Comparison of ENCODE assay signal across 10 cellular contexts in genomic region chr2:204049635-204050034, GRCh38.
A peak's percentile ranks its signal among the peaks of the same experiment; 100 is the strongest.
DNase-seq lines count a peak whose midpoint lies in the region; ATAC-seq and TF ChIP-seq lines count a peak whose summit lies in the region.
"Had no signal": no experiment of that assay in that cellular context is flagged by ENCODE, and none has a peak within 500 bp of the region (broad histone marks: within the 10 kb centered on the region; RNA-seq: fewer than 3 reads in every experiment).

No MANE protein-coding gene starts in this region.

- no peaks in the 10 kb centered on the region for H3K9me3 ChIP-seq in vagina

- POLR2A ChIA-PET in T-cell (lab: Charles Lee) = interaction anchor here in 1 of 2 donors (0.6 kb wide), 1 partner anchor 303 kb away, joined by 4 read pairs; no protein-coding TSS in a partner anchor

- no peak overlapping the region for H3K27ac ChIP-seq in vagina

- H3K4me3 Mint-ChIP-seq in central memory CD8-positive, alpha-beta T cell = no peak overlapping the region
- H3K4me3 Mint-ChIP-seq in T-cell = no peak overlapping the region

- H3K27me3 ChIP-seq in vagina = no peaks in the 10 kb centered on the region

- no peak for TF ChIP-seq POLR2A in vagina (IDR thresholded peaks at IDR 0.05)

- peaks cover 26% of the 10 kb centered on the region for H3K4me1 Mint-ChIP-seq in central memory CD8-positive, alpha-beta T cell
- H3K4me1 Mint-ChIP-seq in T-cell = peaks cover 6 to 21% (median 16%) of the 10 kb centered on the region in 3 donors

- CTCF ChIA-PET in T-cell (lab: Charles Lee) = interaction anchor here (0.6 to 0.7 kb wide), 3 partner anchors 90 to 1493 kb away, joined by 3 to 4 read pairs (median 3); no protein-coding TSS in a partner anchor

- intact Hi-C loops in vagina (cut with DNase I) = no loop called here

- DNase-seq in central memory CD8-positive, alpha-beta T cell (ENCODE audit: low spot score in 2 of 2) = no peak
- DNase-seq in vagina (ENCODE audit: extremely low spot score in 2 of 2) (no peak), glomerular visceral epithelial cell (ENCODE audit: extremely low spot score) (no peak), T-cell (no peak)
- DNase-seq: effector memory CD4-positive, alpha-beta T cell; NCI-H2227 treated with DMSO at 0.1 percent for 48 hours; SIG-M5 had no signal

- H3K4me1 ChIP-seq in vagina = no peaks in the 10 kb centered on the region

- H3K36me3 ChIP-seq in vagina = no peaks in the 10 kb centered on the region

- no peaks in the 10 kb centered on the region for H3K9me3 Mint-ChIP-seq in central memory CD8-positive, alpha-beta T cell
- H3K9me3 Mint-ChIP-seq in T-cell = no peaks in the 10 kb centered on the region

- H3K36me3 Mint-ChIP-seq in central memory CD8-positive, alpha-beta T cell (ENCODE audit: insufficient read depth) = peaks cover 1% of the 10 kb centered on the region
- H3K36me3 Mint-ChIP-seq in T-cell = no peaks in the 10 kb centered on the region

- H3K4me3 ChIP-seq in vagina = no peak overlapping the region

- no peaks in the 10 kb centered on the region for H3K27me3 Mint-ChIP-seq in central memory CD8-positive, alpha-beta T cell
- no peaks in the 10 kb centered on the region for H3K27me3 Mint-ChIP-seq in T-cell

- peak overlapping the region; percentile 35 for H3K27ac Mint-ChIP-seq in central memory CD8-positive, alpha-beta T cell (ENCODE audit: low read depth)
- no peak overlapping the region for H3K27ac Mint-ChIP-seq in T-cell

- TF ChIP-seq CTCF in vagina (IDR thresholded peaks at IDR 0.05) = no peak

- ATAC-seq in GM18870 (IDR thresholded peaks at IDR 0.05; ENCODE audit: unreplicated experiment) (peak; percentile 88), GM21390 (IDR thresholded peaks at IDR 0.05; ENCODE audit: unreplicated experiment) (peak; percentile 73), HG03060 (IDR thresholded peaks at IDR 0.05; ENCODE audit: low read depth, unreplicated experiment) (peak; percentile 60), T-cell (replicated peaks in 1 of 4) (no peak)
- ATAC-seq in central memory CD8-positive, alpha-beta T cell (replicated peaks; ENCODE audit: extremely low read depth, poor library complexity, severe bottlenecking) = peak; percentile 80

Comparison
In these comparisons a context has a peak if more than half of its experiments do, and no peak if none do; other contexts are left out.
1. ATAC-seq: peak in GM18870 (single experiment), GM21390 (single experiment), HG03060 (single experiment) and central memory CD8-positive, alpha-beta T cell (single experiment); none in T-cell (0 of 4).